19 cellular contexts compared by ENCODE assay signal in genomic region chr10:49446031-49446430, GRCh38. TPM values are rescaled to one million over a fixed set of nuclear protein-coding genes. Genes with fewer than 3 reads are reported as not detected.
DNase-seq lines count a peak whose midpoint lies in the region; ATAC-seq, FAIRE-seq and TF ChIP-seq lines count a peak whose summit lies in the region.
"Had no signal": no experiment of that assay in that cellular context is flagged by ENCODE, and none has a peak within 500 bp of the region (broad histone marks: within the 10 kb centered on the region; RNA-seq: fewer than 3 reads in every experiment).

No MANE protein-coding gene starts in this region.

- H3K27me3 ChIP-seq in bronchial epithelial cell (ENCODE audit: control insufficient read depth, insufficient read depth, low read length): no peaks in the 10 kb centered on the region
- H3K27me3 ChIP-seq in WERI-Rb-1 (ENCODE audit: insufficient read depth, low read depth, severe bottlenecking): no peaks in the 10 kb centered on the region
- H3K27me3 ChIP-seq: gastrocnemius medialis had no signal

- no peak for ATAC-seq in HG03432 (IDR thresholded peaks at IDR 0.05; ENCODE audit: unreplicated experiment)
- ATAC-seq: gastrocnemius medialis, right cardiac atrium had no signal

- TF ChIP-seq CTCF in bronchial epithelial cell (IDR thresholded peaks at IDR 0.05; ENCODE audit: insufficient read depth, low read length, severe bottlenecking): no peak
- no peak for TF ChIP-seq CTCF in WERI-Rb-1 (IDR thresholded peaks at IDR 0.05; ENCODE audit: low read depth, low read length)

- H3K9me3 ChIP-seq in WERI-Rb-1 (ENCODE audit: severe bottlenecking): no peaks in the 10 kb centered on the region
- H3K9me3 ChIP-seq: gastrocnemius medialis had no signal

- H3K4me3 ChIP-seq in bronchial epithelial cell (ENCODE audit: low read depth, low read length): no peak overlapping the region
- H3K4me3 ChIP-seq in WERI-Rb-1 (ENCODE audit: low read depth, low read length): no peak overlapping the region
- H3K4me3 ChIP-seq: gastrocnemius medialis, PC-9, SK-N-MC had no signal

- H3K27ac ChIP-seq in WERI-Rb-1: no peak overlapping the region
- H3K27ac ChIP-seq: gastrocnemius medialis, PC-9, SK-N-MC had no signal

- peak; percentile 40 for DNase-seq in EH (ENCODE audit: low read depth)
- DNase-seq in M059J (ENCODE audit: low read depth): peak; percentile 23
- DNase-seq in bronchial epithelial cell (ENCODE audit: low read depth): peak; percentile 21
- peak; percentile 42 for DNase-seq in iris pigment epithelial cell (ENCODE audit: low read depth)
- DNase-seq in WERI-Rb-1: no peak
- no peak for DNase-seq in activated naive CD4-positive, alpha-beta T cell (lab: John Stamatoyannopoulos, UW)
- DNase-seq in ecto neural progenitor cell (ENCODE audit: low spot score): no peak
- DNase-seq: effector memory CD4-positive, alpha-beta T cell; gastrocnemius medialis; NCI-H1092; NCI-H748 treated with DMSO at 0.1 percent for 48 hours; occipital lobe; PC-9; right cardiac atrium; stimulated activated CD4-positive, alpha-beta T cell treated with anti-CD3 and anti-CD28 coated beads, Interleukin-1b, Interleukin-23, amount 100 ng/mL, for 48 hours had no signal

- no peak for FAIRE-seq in bronchial epithelial cell (lab: Jason Lieb, UNC)
- FAIRE-seq: GM12891 had no signal

- H3K36me3 ChIP-seq in bronchial epithelial cell (ENCODE audit: control insufficient read depth, insufficient read depth, low read length) (no peaks in the 10 kb centered on the region), WERI-Rb-1 (no peaks in the 10 kb centered on the region)
- H3K36me3 ChIP-seq: gastrocnemius medialis had no signal

RNA-seq across cellular contexts. Expression of gene DRGX, which starts 50.1 kb away (rescaled TPM):
- not detected in 2 replicates for total RNA-seq in M059J (2014; rRNA removed; shearing (Covaris generic))
- not detected in 2 replicates for total RNA-seq in bronchial epithelial cell
- total RNA-seq: gastrocnemius medialis, liver, occipital lobe, PC-9, right cardiac atrium had no signal

Comparison
In these comparisons a context has a peak if more than half of its experiments do, and no peak if none do; other contexts are left out.
1. DNase-seq: peak in EH (single experiment), M059J (single experiment), bronchial epithelial cell (single experiment) and iris pigment epithelial cell (single experiment); none in WERI-Rb-1 (single experiment), activated naive CD4-positive, alpha-beta T cell (0 of 4) and ecto neural progenitor cell (single experiment).